Comparison of ENCODE assay signal across 8 cellular contexts in the genomic region with DNA sequence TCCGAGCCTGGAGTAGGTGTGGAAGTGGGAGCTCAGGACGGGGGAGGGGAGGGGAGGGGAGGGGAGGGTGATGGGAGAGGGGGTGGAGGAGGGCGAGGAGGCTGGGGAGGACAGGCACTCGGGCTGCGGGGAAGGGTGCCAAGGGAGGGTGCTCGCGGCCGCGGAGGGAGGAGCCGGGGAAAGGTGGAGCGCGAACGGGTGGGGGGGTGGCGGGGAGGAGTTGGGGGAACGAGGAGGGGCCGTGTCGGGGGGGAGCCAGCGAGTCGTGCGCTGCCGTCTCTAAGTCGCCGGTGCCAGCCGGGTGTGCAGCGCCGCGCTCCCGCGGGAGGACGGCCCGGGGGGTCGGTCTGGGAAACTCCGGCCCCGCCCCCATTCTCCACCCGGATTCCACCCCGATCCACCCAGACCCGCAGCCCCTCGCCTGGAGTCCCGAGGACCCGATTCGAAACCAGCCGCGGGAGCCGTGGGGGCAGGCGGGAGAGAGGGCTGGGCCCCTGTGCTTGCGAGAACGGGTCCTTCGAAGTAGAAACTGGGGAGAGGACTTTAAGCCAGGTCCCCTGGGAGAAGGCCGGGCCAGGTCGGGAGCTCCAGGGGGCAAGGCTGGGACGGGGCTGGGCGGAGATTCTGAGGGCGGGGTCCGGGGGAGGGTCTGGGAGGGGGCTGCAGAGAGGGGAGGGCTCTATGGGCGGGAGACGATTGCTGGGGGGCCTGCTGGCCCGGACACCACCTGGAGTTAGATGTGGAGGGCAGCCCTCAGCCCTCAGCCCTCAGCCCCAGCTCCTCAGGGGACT. TPM values are rescaled to one million over a fixed set of nuclear protein-coding genes. Genes with fewer than 3 reads are reported as not detected.
DNase-seq lines count a peak whose midpoint lies in the region; ATAC-seq and TF ChIP-seq lines count a peak whose summit lies in the region.

A gene with protein sequence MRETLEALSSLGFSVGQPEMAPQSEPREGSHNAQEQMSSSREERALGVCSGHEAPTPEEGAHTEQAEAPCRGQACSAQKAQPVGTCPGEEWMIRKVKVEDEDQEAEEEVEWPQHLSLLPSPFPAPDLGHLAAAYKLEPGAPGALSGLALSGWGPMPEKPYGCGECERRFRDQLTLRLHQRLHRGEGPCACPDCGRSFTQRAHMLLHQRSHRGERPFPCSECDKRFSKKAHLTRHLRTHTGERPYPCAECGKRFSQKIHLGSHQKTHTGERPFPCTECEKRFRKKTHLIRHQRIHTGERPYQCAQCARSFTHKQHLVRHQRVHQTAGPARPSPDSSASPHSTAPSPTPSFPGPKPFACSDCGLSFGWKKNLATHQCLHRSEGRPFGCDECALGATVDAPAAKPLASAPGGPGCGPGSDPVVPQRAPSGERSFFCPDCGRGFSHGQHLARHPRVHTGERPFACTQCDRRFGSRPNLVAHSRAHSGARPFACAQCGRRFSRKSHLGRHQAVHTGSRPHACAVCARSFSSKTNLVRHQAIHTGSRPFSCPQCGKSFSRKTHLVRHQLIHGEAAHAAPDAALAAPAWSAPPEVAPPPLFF (minus strand): TSS at position 143 of the 791 bp plus-strand sequence. CDS start 2,556 bp downstream, outside the sequence.

- no peaks in the 10 kb centered on the region for H3K9me3 ChIP-seq in ovary

- no peak for TF ChIP-seq EP300 in ovary (IDR thresholded peaks at IDR 0.05)

- TF ChIP-seq CTCF in ovary (IDR thresholded peaks at IDR 0.05) = no peak

- peaks cover 7% of the 10 kb centered on the region for H3K4me1 ChIP-seq in ovary (ENCODE audit: insufficient read depth)

- peak; percentile 27 for DNase-seq in NCI-H2227 treated with DMSO at 0.1 percent for 48 hours (lab: John Stamatoyannopoulos, UW)
- DNase-seq in activated naive CD4-positive, alpha-beta T cell treated with anti-CD3 and anti-CD28 coated beads, Interleukin-2, amount 50 U/mL, for 16 hours = peak; percentile 51
- peak; percentile 86 for DNase-seq in Right ventricle myocardium superior
- peak; percentile 79 to 89 (median 84) for DNase-seq in ovary
- DNase-seq in GM19238 (ENCODE audit: insufficient read length, low spot score) = no peak

- intact Hi-C loops in Right ventricle myocardium superior (cut with DNase I) (no loop called here), ovary (cut with DNase I) (no loop called here)

- H3K36me3 ChIP-seq in ovary = no peaks in the 10 kb centered on the region

- peak within 1 kb of the TSS; percentile 42 to 67 for H3K27ac ChIP-seq in ovary

- TF ChIP-seq POLR2A in ovary (IDR thresholded peaks at IDR 0.05) = no peak

- no peaks in the 10 kb centered on the region for H3K27me3 ChIP-seq in ovary

- WGBS in ovary, 3 donors = 1 to 3% (median 1%) methylated on average over 43 to 56 of the region's 57 CpGs

- H3K4me3 ChIP-seq in GM08714 (ENCODE audit: low read length) (peak within 1 kb of the TSS; percentile 54), ovary (peak within 1 kb of the TSS; percentile 52)

- ATAC-seq in Right ventricle myocardium superior (ENCODE audit: poor library complexity) (peak; percentile 10), HG02678 (IDR thresholded peaks at IDR 0.05; ENCODE audit: unreplicated experiment) (no peak), HG03521 (IDR thresholded peaks at IDR 0.05; ENCODE audit: unreplicated experiment) (no peak)

RNA-seq across cellular contexts. Expression of the gene that starts here (rescaled TPM):
- total RNA-seq in Right ventricle myocardium superior = 5.2 TPM
- total RNA-seq in ovary = 10 to 100 TPM in 5 of 7 donors, 1 to 10 TPM in 2; 4.2 to 23.7 (median 12.3) TPM
- polyA plus RNA-seq in ovary = 1 to 10 TPM; 2.3 to 4.6 TPM
